1 cellular context compared by ENCODE assay signal in genomic region chr22:39913321-39913720, GRCh38.
TF ChIP-seq lines count a peak whose summit lies in the region.

No MANE protein-coding gene starts in this region.

TF ChIP-seq in HepG2, 621 proteins besides CTCF, POLR2A, EP300 and RAD21:
- TF ChIP-seq MAFK (conservative IDR thresholded peaks at IDR 0.05 in 1 of 2, IDR thresholded peaks at IDR 0.05 in 1 of 2; ENCODE audit: low read length in 2 of 2), result no peak
- TF ChIP-seq SRSF9 (IDR thresholded peaks at IDR 0.05; ENCODE audit: borderline replicate concordance, insufficient read depth, low read depth, low read length, poor library complexity, severe bottlenecking), result no peak
- TF ChIP-seq, protein P1, sequence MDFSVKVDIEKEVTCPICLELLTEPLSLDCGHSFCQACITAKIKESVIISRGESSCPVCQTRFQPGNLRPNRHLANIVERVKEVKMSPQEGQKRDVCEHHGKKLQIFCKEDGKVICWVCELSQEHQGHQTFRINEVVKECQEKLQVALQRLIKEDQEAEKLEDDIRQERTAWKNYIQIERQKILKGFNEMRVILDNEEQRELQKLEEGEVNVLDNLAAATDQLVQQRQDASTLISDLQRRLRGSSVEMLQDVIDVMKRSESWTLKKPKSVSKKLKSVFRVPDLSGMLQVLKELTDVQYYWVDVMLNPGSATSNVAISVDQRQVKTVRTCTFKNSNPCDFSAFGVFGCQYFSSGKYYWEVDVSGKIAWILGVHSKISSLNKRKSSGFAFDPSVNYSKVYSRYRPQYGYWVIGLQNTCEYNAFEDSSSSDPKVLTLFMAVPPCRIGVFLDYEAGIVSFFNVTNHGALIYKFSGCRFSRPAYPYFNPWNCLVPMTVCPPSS (IDR thresholded peaks at IDR 0.05), result no peak
- TF ChIP-seq, protein P2, sequence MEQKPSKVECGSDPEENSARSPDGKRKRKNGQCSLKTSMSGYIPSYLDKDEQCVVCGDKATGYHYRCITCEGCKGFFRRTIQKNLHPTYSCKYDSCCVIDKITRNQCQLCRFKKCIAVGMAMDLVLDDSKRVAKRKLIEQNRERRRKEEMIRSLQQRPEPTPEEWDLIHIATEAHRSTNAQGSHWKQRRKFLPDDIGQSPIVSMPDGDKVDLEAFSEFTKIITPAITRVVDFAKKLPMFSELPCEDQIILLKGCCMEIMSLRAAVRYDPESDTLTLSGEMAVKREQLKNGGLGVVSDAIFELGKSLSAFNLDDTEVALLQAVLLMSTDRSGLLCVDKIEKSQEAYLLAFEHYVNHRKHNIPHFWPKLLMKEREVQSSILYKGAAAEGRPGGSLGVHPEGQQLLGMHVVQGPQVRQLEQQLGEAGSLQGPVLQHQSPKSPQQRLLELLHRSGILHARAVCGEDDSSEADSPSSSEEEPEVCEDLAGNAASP (CRISPR knock-in tag; IDR thresholded peaks at IDR 0.05; ENCODE audit: borderline replicate concordance), result no peak
- TF ChIP-seq ZSCAN22 (CRISPR knock-in tag; IDR thresholded peaks at IDR 0.05), result no peak
- TF ChIP-seq, protein P3, sequence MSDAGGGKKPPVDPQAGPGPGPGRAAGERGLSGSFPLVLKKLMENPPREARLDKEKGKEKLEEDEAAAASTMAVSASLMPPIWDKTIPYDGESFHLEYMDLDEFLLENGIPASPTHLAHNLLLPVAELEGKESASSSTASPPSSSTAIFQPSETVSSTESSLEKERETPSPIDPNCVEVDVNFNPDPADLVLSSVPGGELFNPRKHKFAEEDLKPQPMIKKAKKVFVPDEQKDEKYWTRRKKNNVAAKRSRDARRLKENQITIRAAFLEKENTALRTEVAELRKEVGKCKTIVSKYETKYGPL (CRISPR knock-in tag; IDR thresholded peaks at IDR 0.05), result no peak
- TF ChIP-seq AKAP8 (CRISPR knock-in tag; IDR thresholded peaks at IDR 0.05), result no peak
- TF ChIP-seq NFE2L1 (CRISPR knock-in tag; IDR thresholded peaks at IDR 0.05; ENCODE audit: borderline replicate concordance), result no peak
- TF ChIP-seq SRSF1 (optimal IDR thresholded peaks at IDR 0.05; ENCODE audit: low read depth, low read length), result no peak
- no peak for TF ChIP-seq ZNF335 (CRISPR knock-in tag; IDR thresholded peaks at IDR 0.05)
- TF ChIP-seq JUND (CRISPR knock-in tag; IDR thresholded peaks at IDR 0.05), result no peak
- no peak for TF ChIP-seq SOX13 (IDR thresholded peaks at IDR 0.05)
- no peak for TF ChIP-seq SOX13 (CRISPR knock-in tag; conservative IDR thresholded peaks at IDR 0.05 in 1 of 2, IDR thresholded peaks at IDR 0.05 in 1 of 2)
- TF ChIP-seq ZNF446 (CRISPR knock-in tag; IDR thresholded peaks at IDR 0.05), result no peak
- TF ChIP-seq ZFP36 (IDR thresholded peaks at IDR 0.05; ENCODE audit: borderline replicate concordance, low read depth, low read length, partially characterized antibody), result no peak
- no peak for TF ChIP-seq ZNF569 (CRISPR knock-in tag; IDR thresholded peaks at IDR 0.05; ENCODE audit: borderline replicate concordance)
- no peak for TF ChIP-seq SKIL (CRISPR knock-in tag; IDR thresholded peaks at IDR 0.05; ENCODE audit: borderline replicate concordance)
- no peak for TF ChIP-seq STAG1 (CRISPR knock-in tag; IDR thresholded peaks at IDR 0.05)
- no peak for TF ChIP-seq TCF7 (IDR thresholded peaks at IDR 0.05; ENCODE audit: low read depth)
- no peak for TF ChIP-seq ZBTB21 (CRISPR knock-in tag; IDR thresholded peaks at IDR 0.05)
